ENCODE assay signal across 2 cellular contexts in genomic region chr16:19130385-19130784, GRCh38.
TF ChIP-seq lines count a peak whose summit lies in the region.

No MANE protein-coding gene starts in this region.

TF ChIP-seq in SK-N-SH, 30 proteins besides CTCF, POLR2A, EP300 and RAD21 (continued from another document):
- TF ChIP-seq REST (IDR thresholded peaks at IDR 0.05; ENCODE audit: low read depth, low read length) = no peak
- TF ChIP-seq GATA2 (CRISPR knock-in tag; IDR thresholded peaks at IDR 0.05) = no peak
- TF ChIP-seq RCOR1 (IDR thresholded peaks at IDR 0.05; ENCODE audit: low read length) = no peak
- TF ChIP-seq POLR2AphosphoS5 (IDR thresholded peaks at IDR 0.05; ENCODE audit: low read depth, low read length) = no peak
- TF ChIP-seq TEAD4 (IDR thresholded peaks at IDR 0.05; ENCODE audit: borderline replicate concordance, insufficient read depth) = no peak
- no peak for TF ChIP-seq MEF2A (IDR thresholded peaks at IDR 0.05; ENCODE audit: borderline replicate concordance, low read depth)
- TF ChIP-seq SMC3 (IDR thresholded peaks at IDR 0.05; ENCODE audit: low read depth, low read length) = no peak
- TF ChIP-seq ELF1 (IDR thresholded peaks at IDR 0.05) = no peak
- no peak for TF ChIP-seq MAX (IDR thresholded peaks at IDR 0.05; ENCODE audit: low read depth)
- no peak for TF ChIP-seq USF1 (IDR thresholded peaks at IDR 0.05; ENCODE audit: borderline replicate concordance, low read depth)
- TF ChIP-seq YY1 (IDR thresholded peaks at IDR 0.05; ENCODE audit: low read depth) = no peak
- TF ChIP-seq CHD2 (IDR thresholded peaks at IDR 0.05; ENCODE audit: low read length, partially characterized antibody) = no peak
- no peak for TF ChIP-seq ZBTB33 (IDR thresholded peaks at IDR 0.05; ENCODE audit: borderline replicate concordance, low read depth)
TF ChIP-seq in SK-N-SH: peak in this region for 0.

TF ChIP-seq in SK-N-SH treated with all-trans-retinoic acid at 6 μM for 48 hours, 23 proteins besides CTCF, POLR2A, EP300 and RAD21 (continued from another document):
- TF ChIP-seq POU6F1 (CRISPR knock-in tag; IDR thresholded peaks at IDR 0.05; ENCODE audit: borderline replicate concordance, low read depth) = no peak
- TF ChIP-seq ZFP30 (CRISPR knock-in tag; IDR thresholded peaks at IDR 0.05) = no peak
- TF ChIP-seq ZNF565 (CRISPR knock-in tag; conservative IDR thresholded peaks at IDR 0.05; ENCODE audit: low read depth) = no peak
- no peak for TF ChIP-seq PATZ1 (CRISPR knock-in tag; IDR thresholded peaks at IDR 0.05; ENCODE audit: borderline replicate concordance)
- TF ChIP-seq CSRNP3 (CRISPR knock-in tag; IDR thresholded peaks at IDR 0.05) = no peak
- no peak for TF ChIP-seq ZFP3 (CRISPR knock-in tag; IDR thresholded peaks at IDR 0.05)
- TF ChIP-seq BACH2 (CRISPR knock-in tag; IDR thresholded peaks at IDR 0.05; ENCODE audit: borderline replicate concordance) = no peak
- no peak for TF ChIP-seq ESRRG (CRISPR knock-in tag; IDR thresholded peaks at IDR 0.05)
